Comparison of ENCODE assay signal across 1 cellular context in genomic region chr18:8754995-8755955, GRCh38.
TF ChIP-seq lines count a peak whose summit lies in the region.

No MANE protein-coding gene starts in this region.

TF ChIP-seq in K562, 482 proteins besides CTCF, POLR2A, EP300 and RAD21 (continued from another document):
- TF ChIP-seq, protein P1, sequence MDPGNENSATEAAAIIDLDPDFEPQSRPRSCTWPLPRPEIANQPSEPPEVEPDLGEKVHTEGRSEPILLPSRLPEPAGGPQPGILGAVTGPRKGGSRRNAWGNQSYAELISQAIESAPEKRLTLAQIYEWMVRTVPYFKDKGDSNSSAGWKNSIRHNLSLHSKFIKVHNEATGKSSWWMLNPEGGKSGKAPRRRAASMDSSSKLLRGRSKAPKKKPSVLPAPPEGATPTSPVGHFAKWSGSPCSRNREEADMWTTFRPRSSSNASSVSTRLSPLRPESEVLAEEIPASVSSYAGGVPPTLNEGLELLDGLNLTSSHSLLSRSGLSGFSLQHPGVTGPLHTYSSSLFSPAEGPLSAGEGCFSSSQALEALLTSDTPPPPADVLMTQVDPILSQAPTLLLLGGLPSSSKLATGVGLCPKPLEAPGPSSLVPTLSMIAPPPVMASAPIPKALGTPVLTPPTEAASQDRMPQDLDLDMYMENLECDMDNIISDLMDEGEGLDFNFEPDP (CRISPR knock-in tag; IDR thresholded peaks at IDR 0.05): no peak
- TF ChIP-seq MAFG (tag; conservative IDR thresholded peaks at IDR 0.05) (0 out of 2 replicates have a peak, but pooled peaks have one; percentile 23), TCF7 (IDR thresholded peaks at IDR 0.05; ENCODE audit: borderline replicate concordance) (no peak), SRSF3 (IDR thresholded peaks at IDR 0.05; ENCODE audit: insufficient read depth, low read length) (no peak), NFE2 (IDR thresholded peaks at IDR 0.05; ENCODE audit: low read depth) (no peak), ZBTB33 (CRISPR knock-in tag; IDR thresholded peaks at IDR 0.05) (no peak), ZNF316 (IDR thresholded peaks at IDR 0.05) (peak; percentile 58), ZKSCAN8 (CRISPR knock-in tag; IDR thresholded peaks at IDR 0.05) (no peak), SRSF7 (optimal IDR thresholded peaks at IDR 0.05; ENCODE audit: low read depth, low read length) (no peak)
TF ChIP-seq in K562: peak in this region for 3.
